23 cellular contexts compared by ENCODE assay signal in the genomic region with DNA sequence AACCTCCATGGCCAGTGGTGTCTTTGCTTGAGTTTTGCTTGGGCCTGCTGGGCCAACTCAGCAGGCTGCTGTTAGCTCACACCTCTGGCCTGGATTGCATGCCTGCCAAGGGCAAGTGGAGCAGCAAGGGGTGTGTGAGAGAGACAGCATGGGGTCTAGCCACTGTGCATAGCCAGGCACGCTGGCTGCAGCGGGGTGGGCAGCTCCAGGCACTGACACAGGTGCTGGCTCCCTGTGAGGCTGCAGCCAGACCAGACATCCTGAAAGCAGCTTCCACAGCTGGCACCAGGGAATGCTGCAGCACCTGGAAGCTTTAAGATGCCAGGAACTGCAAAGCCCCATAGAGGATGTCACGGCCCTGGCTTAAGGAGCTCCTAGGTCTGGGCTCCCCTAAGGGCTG.
DNase-seq lines count a peak whose midpoint lies in the region; ATAC-seq and TF ChIP-seq lines count a peak whose summit lies in the region.
"Had no signal": no experiment of that assay in that cellular context is flagged by ENCODE, and none has a peak within 500 bp of the region (broad histone marks: within the 10 kb centered on the region; RNA-seq: fewer than 3 reads in every experiment).

No MANE protein-coding gene starts in this region.

- TF ChIP-seq CTCF in GM23338 (conservative IDR thresholded peaks at IDR 0.05; ENCODE audit: low read depth in 2 of 2) (no peak), IMR-90 (conservative IDR thresholded peaks at IDR 0.05; ENCODE audit: low read depth, low read length) (no peak), spleen (IDR thresholded peaks at IDR 0.05 in 8 of 11, conservative IDR thresholded peaks at IDR 0.05 in 3 of 11) (no peak), tibial nerve (IDR thresholded peaks at IDR 0.05) (no peak)

- TF ChIP-seq RAD21 in IMR-90 (IDR thresholded peaks at IDR 0.05; ENCODE audit: low read length), result no peak

- BruUV-seq in IMR-90 (replicated peaks; lab: Mats Ljungman, UMichigan), result no TSS peak

- WGBS in IMR-90 (ENCODE audit: extremely low coverage in 2 of 2, insufficient read length in 1 of 2), 2 experiments, result 76% methylated on average over 2 of the region's 3 CpGs; no CpG with 5 or more reads in 1 of the 2 experiments
- 75 to 88% (median 80%) methylated on average over 2 to 3 of the region's 3 CpGs for WGBS in spleen, 5 donors
- WGBS in tibial nerve, 2 donors, result 78% methylated on average over 1 to 3 of the region's 3 CpGs

- no peak overlapping the region for H4K5ac ChIP-seq in IMR-90 (ENCODE audit: low read depth, low read length)

- ATAC-seq in GM23338 (peak; percentile 50; the same call in 2 of the 3 replicates), IMR-90 (ENCODE audit: low read depth) (no peak), GM19328 (IDR thresholded peaks at IDR 0.05; ENCODE audit: unreplicated experiment) (no peak)
- ATAC-seq: Panc1 had no signal

- H3K9me1 ChIP-seq in IMR-90 (ENCODE audit: insufficient read depth, low read length), result no peaks in the 10 kb centered on the region

- no peak overlapping the region for H2AFZ ChIP-seq in GM23338
- peak overlapping the region; percentile 52 for H2AFZ ChIP-seq in IMR-90 (replicated peaks; ENCODE audit: low read length, poor library complexity)

- H3K27ac Mint-ChIP-seq in GM23338, result no peak overlapping the region
- H3K27ac Mint-ChIP-seq in activated CD4-positive, alpha-beta memory T cell treated with anti-CD3 and anti-CD28 coated beads, Interleukin-2, amount 10 ng/mL, durations not matched to agents 7 days and 5 days, result no peak overlapping the region
- H3K27ac Mint-ChIP-seq: B cell, CD14-positive monocyte, IgD-negative memory B cell had no signal

- H3K4me3 ChIP-seq in GM23338, result no peak overlapping the region
- H3K4me3 ChIP-seq in IMR-90 (ENCODE audit: insufficient read depth, low read depth, low read length), result no peak overlapping the region
- no peak overlapping the region for H3K4me3 ChIP-seq in spleen
- no peak overlapping the region for H3K4me3 ChIP-seq in tibial nerve
- H3K4me3 ChIP-seq: SJCRH30 had no signal

- TF ChIP-seq POLR2A in IMR-90 (IDR thresholded peaks at IDR 0.05; ENCODE audit: low read depth, low read length) (no peak), spleen (IDR thresholded peaks at IDR 0.05) (no peak), tibial nerve (IDR thresholded peaks at IDR 0.05) (no peak)

- no peak overlapping the region for H2AK5ac ChIP-seq in IMR-90 (ENCODE audit: low read depth, low read length)

- POLR2A ChIA-PET in IMR-90 (lab: Charles Lee; ENCODE audit: unreplicated experiment), result no interaction called here
- POLR2A ChIA-PET in activated CD4-positive, alpha-beta memory T cell treated with anti-CD3 and anti-CD28 coated beads, Interleukin-2, amount 10 ng/mL, durations not matched to agents 7 days and 5 days (lab: Charles Lee), result no interaction called here

- peaks cover 8% of the 10 kb centered on the region; the same call in 2 of the 3 replicates for H3K9me3 Mint-ChIP-seq in GM23338
- peaks cover 4% of the 10 kb centered on the region for H3K9me3 Mint-ChIP-seq in activated CD4-positive, alpha-beta memory T cell treated with anti-CD3 and anti-CD28 coated beads, Interleukin-2, amount 10 ng/mL, durations not matched to agents 7 days and 5 days
- H3K9me3 Mint-ChIP-seq: IgD-negative memory B cell had no signal

- H2BK20ac ChIP-seq in IMR-90 (ENCODE audit: low read depth, low read length), result no peak overlapping the region

- no peaks in the 10 kb centered on the region for H3F3A ChIP-seq in GM23338 (replicated peaks; ENCODE audit: low read depth)

- no peak overlapping the region for H3K4me2 ChIP-seq in GM23338
- H3K4me2 ChIP-seq in IMR-90 (ENCODE audit: low read depth, low read length), result no peak overlapping the region

- H3K4ac ChIP-seq in IMR-90 (ENCODE audit: low read depth, low read length), result no peak overlapping the region

- H3K9me2 ChIP-seq in GM23338 (ENCODE audit: insufficient read depth), result no peaks in the 10 kb centered on the region; the same call in 1 of the 2 replicates

- no peak overlapping the region for H2BK5ac ChIP-seq in IMR-90 (ENCODE audit: low read depth, low read length, poor library complexity, severe bottlenecking)

- H3K9me3 ChIP-seq in IMR-90 (ENCODE audit: control insufficient read depth, insufficient read depth, low read length) (peaks cover 2% of the 10 kb centered on the region; the same call in 1 of the 2 replicates), spleen (peaks cover 0 to 16% (median 7%) of the 10 kb centered on the region in 8 donors), tibial nerve (no peaks in the 10 kb centered on the region)
- H3K9me3 ChIP-seq: SJCRH30 had no signal

- TF ChIP-seq EP300 in tibial nerve (IDR thresholded peaks at IDR 0.05), result no peak

- no peak overlapping the region for H2BK120ac ChIP-seq in IMR-90 (ENCODE audit: low read depth, low read length)

- no peak overlapping the region for H4K8ac ChIP-seq in IMR-90 (ENCODE audit: low read depth in 2 of 2, low read length in 2 of 2)

- H4K20me1 ChIP-seq in GM23338 (replicated peaks; ENCODE audit: insufficient read depth), result no peaks in the 10 kb centered on the region
- H4K20me1 ChIP-seq in IMR-90 (ENCODE audit: insufficient read depth, low read length), result no peaks in the 10 kb centered on the region

- dilution Hi-C loops in IMR-90 (cut with HindIII; ENCODE audit: low sequenced_read_pairs, unreplicated experiment), result no loop called here

- H3K27me3 Mint-ChIP-seq in GM23338 (ENCODE audit: insufficient read depth, low read depth, poor library complexity), result peaks cover 2% of the 10 kb centered on the region
- no peaks in the 10 kb centered on the region for H3K27me3 Mint-ChIP-seq in activated CD4-positive, alpha-beta memory T cell treated with anti-CD3 and anti-CD28 coated beads, Interleukin-2, amount 10 ng/mL, durations not matched to agents 7 days and 5 days
- H3K27me3 Mint-ChIP-seq: B cell, IgD-negative memory B cell had no signal

- peaks cover 3% of the 10 kb centered on the region for H3K4me1 Mint-ChIP-seq in GM23338
- H3K4me1 Mint-ChIP-seq in activated CD4-positive, alpha-beta memory T cell treated with anti-CD3 and anti-CD28 coated beads, Interleukin-2, amount 10 ng/mL, durations not matched to agents 7 days and 5 days, result no peaks in the 10 kb centered on the region
- H3K4me1 Mint-ChIP-seq: B cell, IgD-negative memory B cell had no signal

- no peak overlapping the region for H3K18ac ChIP-seq in IMR-90 (ENCODE audit: low read depth, low read length)

- H4K91ac ChIP-seq in IMR-90 (ENCODE audit: insufficient read depth, low read depth, low read length), result no peak overlapping the region

- H2BK15ac ChIP-seq in IMR-90 (ENCODE audit: low read depth, low read length), result no peak overlapping the region

- no peaks in the 10 kb centered on the region for H3K79me2 ChIP-seq in GM23338 (replicated peaks; ENCODE audit: insufficient read depth)

- H3K36me3 ChIP-seq in GM23338 (ENCODE audit: insufficient read depth), result no peaks in the 10 kb centered on the region
- no peaks in the 10 kb centered on the region for H3K36me3 ChIP-seq in IMR-90 (ENCODE audit: control insufficient read depth, insufficient read depth, low read length)
- H3K36me3 ChIP-seq in spleen, result no peaks in the 10 kb centered on the region
- H3K36me3 ChIP-seq in tibial nerve, result no peaks in the 10 kb centered on the region
- H3K36me3 ChIP-seq: SJCRH30 had no signal

- H3K27ac ChIP-seq in GM23338 (ENCODE audit: low read depth), result no peak overlapping the region
- H3K27ac ChIP-seq in IMR-90 (ENCODE audit: insufficient read depth, low read length), result no peak overlapping the region
- H3K27ac ChIP-seq in spleen, result no peak overlapping the region
- no peak overlapping the region for H3K27ac ChIP-seq in tibial nerve
- H3K27ac ChIP-seq: SJCRH30 had no signal

- H3K4me3 Mint-ChIP-seq in GM23338, result no peak overlapping the region
- H3K4me3 Mint-ChIP-seq in activated CD4-positive, alpha-beta memory T cell treated with anti-CD3 and anti-CD28 coated beads, Interleukin-2, amount 10 ng/mL, durations not matched to agents 7 days and 5 days, result no peak overlapping the region
- H3K4me3 Mint-ChIP-seq: B cell, CD14-positive monocyte, IgD-negative memory B cell had no signal

- H3K27me3 ChIP-seq in GM23338 (ENCODE audit: insufficient read depth), result no peaks in the 10 kb centered on the region
- H3K27me3 ChIP-seq in IMR-90 (ENCODE audit: control insufficient read depth, insufficient read depth, low read length), result no peaks in the 10 kb centered on the region
- H3K27me3 ChIP-seq in spleen (replicated peaks in 1 of 7), result no peaks in the 10 kb centered on the region
- no peaks in the 10 kb centered on the region for H3K27me3 ChIP-seq in tibial nerve
- H3K27me3 ChIP-seq: SJCRH30 had no signal

- H3K23ac ChIP-seq in IMR-90 (ENCODE audit: low read depth, low read length), result no peak overlapping the region

- H3K56ac ChIP-seq in IMR-90 (ENCODE audit: extremely low read depth, insufficient read depth, low read length), result no peak overlapping the region

- H2AK9ac ChIP-seq in IMR-90 (replicated peaks; ENCODE audit: low read depth, low read length, poor library complexity), result no peak overlapping the region

- intact Hi-C loops in IMR-90 (cut with micrococcal nuclease) (no loop called here), spleen (cut with DNase I; ENCODE audit: low total_unique reads) (no loop called here)

- in situ Hi-C loops in IMR-90 (cut with MboI; ENCODE audit: low sequenced_read_pairs), result no loop called here

- H3K4me1 ChIP-seq in GM23338 (ENCODE audit: insufficient read depth) (no peaks in the 10 kb centered on the region), IMR-90 (ENCODE audit: control insufficient read depth, insufficient read depth, low read length) (no peaks in the 10 kb centered on the region), spleen (no peaks in the 10 kb centered on the region), tibial nerve (no peaks in the 10 kb centered on the region)
- H3K4me1 ChIP-seq: SJCRH30 had no signal

- no peak overlapping the region for H3K14ac ChIP-seq in IMR-90 (replicated peaks; ENCODE audit: low read depth, low read length)

- no peak overlapping the region for H3K9ac ChIP-seq in IMR-90 (ENCODE audit: low read depth, low read length)

- H3K36me3 Mint-ChIP-seq in GM23338 (ENCODE audit: low read depth), result no peaks in the 10 kb centered on the region; the same call in 2 of the 3 replicates
- no peaks in the 10 kb centered on the region for H3K36me3 Mint-ChIP-seq in activated CD4-positive, alpha-beta memory T cell treated with anti-CD3 and anti-CD28 coated beads, Interleukin-2, amount 10 ng/mL, durations not matched to agents 7 days and 5 days (ENCODE audit: low read depth)
- H3K36me3 Mint-ChIP-seq: CD14-positive monocyte, IgD-negative memory B cell had no signal

- CTCF ChIA-PET in IMR-90 (lab: Yijun Ruan, JAX), result no interaction called here
- CTCF ChIA-PET in activated CD4-positive, alpha-beta memory T cell treated with anti-CD3 and anti-CD28 coated beads, Interleukin-2, amount 10 ng/mL, durations not matched to agents 7 days and 5 days (lab: Charles Lee), result no interaction called here

- H3K79me1 ChIP-seq in IMR-90 (ENCODE audit: low read depth in 1 of 2, low read length in 2 of 2), result no peaks in the 10 kb centered on the region

- no peak for DNase-seq in GM23338 (ENCODE audit: low spot score)
- DNase-seq in IMR-90, result no peak
- peak; percentile 20 for DNase-seq in iPS-NIHi11 (ENCODE audit: low spot score)
- peak; percentile 48 for DNase-seq in spleen
- DNase-seq in activated CD4-positive, alpha-beta memory T cell treated with anti-CD3 and anti-CD28 coated beads, Interleukin-2, amount 10 ng/mL, durations not matched to agents 7 days and 5 days, result no peak
- DNase-seq in tibial nerve (ENCODE audit: low spot score in 2 of 2), result no peak
- DNase-seq: GDM1, HCEC 1CT, Karpas-422, MV-4-11, NCI-H1105 treated with DMSO at 0.1 percent for 48 hours, NCI-H1694, NCI-H2081, NCI-H2171, NCI-H345, NCI-H524, NCI-H82, SJCRH30 had no signal

Comparison
In these comparisons a context has a peak if more than half of its experiments do, and no peak if none do; other contexts are left out.
1. DNase-seq: peak in iPS-NIHi11 (single experiment) and spleen (single experiment); none in GM23338 (single experiment), IMR-90 (single experiment), activated CD4-positive, alpha-beta memory T cell treated with anti-CD3 and anti-CD28 coated beads, Interleukin-2, amount 10 ng/mL, durations not matched to agents 7 days and 5 days (single experiment) and tibial nerve (0 of 2).